ENCODE assay signal across 23 cellular contexts in genomic region chr10:60044221-60044620, GRCh38.
DNase-seq lines count a peak whose midpoint lies in the region; ATAC-seq, FAIRE-seq and TF ChIP-seq lines count a peak whose summit lies in the region.
"Had no signal": no experiment of that assay in that cellular context is flagged by ENCODE, and none has a peak within 500 bp of the region (broad histone marks: within the 10 kb centered on the region; RNA-seq: fewer than 3 reads in every experiment).

No MANE protein-coding gene starts in this region.

- no peak overlapping the region for H3K27ac Mint-ChIP-seq in T-helper 17 cell
- H3K27ac Mint-ChIP-seq: activated naive CD8-positive, alpha-beta T cell treated with anti-CD3 and anti-CD28 coated beads for 36 hours; CD4-positive, CD25-positive, alpha-beta regulatory T cell; nephron had no signal

- CTCF ChIA-PET in GM10248 (lab: Yijun Ruan, JAX): no interaction called here

- H3K36me3 Mint-ChIP-seq in T-helper 17 cell (ENCODE audit: low read depth): peaks cover 4% of the 10 kb centered on the region
- H3K36me3 Mint-ChIP-seq: activated naive CD8-positive, alpha-beta T cell treated with anti-CD3 and anti-CD28 coated beads for 36 hours; CD4-positive, CD25-positive, alpha-beta regulatory T cell had no signal

- H3K4me1 Mint-ChIP-seq in T-helper 17 cell: no peaks in the 10 kb centered on the region
- H3K4me1 Mint-ChIP-seq: activated naive CD8-positive, alpha-beta T cell treated with anti-CD3 and anti-CD28 coated beads for 36 hours; CD4-positive, CD25-positive, alpha-beta regulatory T cell; nephron had no signal

- no peak overlapping the region for H3K4me3 Mint-ChIP-seq in T-helper 17 cell
- H3K4me3 Mint-ChIP-seq: activated naive CD8-positive, alpha-beta T cell treated with anti-CD3 and anti-CD28 coated beads for 36 hours; CD4-positive, CD25-positive, alpha-beta regulatory T cell; nephron had no signal

- no peaks in the 10 kb centered on the region for H3K9me3 ChIP-seq in T-helper 17 cell (ENCODE audit: control insufficient read depth, low read length, poor library complexity, severe bottlenecking)
- H3K9me3 ChIP-seq: prostate gland had no signal

- FAIRE-seq in H54 (lab: Jason Lieb, UNC): peak; percentile 66
- FAIRE-seq: A204.1 had no signal

- in situ Hi-C loops in astrocyte of the spinal cord (cut with HindIII; ENCODE audit: low sequenced_read_pairs): no loop called here

- 0 out of 2 replicates have a peak overlapping the region, but pooled peaks have one; percentile 0 for H3K27ac ChIP-seq in 22Rv1
- H3K27ac ChIP-seq: HL-60, PC-9, prostate gland had no signal

- ATAC-seq in T-helper 17 cell (no peak), HG03159 (IDR thresholded peaks at IDR 0.05; ENCODE audit: unreplicated experiment) (no peak)

- no peak overlapping the region for H3K4me3 ChIP-seq in astrocyte of the spinal cord (ENCODE audit: low read depth, low read length)
- H3K4me3 ChIP-seq: PC-9, prostate gland had no signal

- no peak for TF ChIP-seq POLR2A in H54 (IDR thresholded peaks at IDR 0.05; ENCODE audit: low read depth, low read length)

- POLR2A ChIA-PET in GM10248 (lab: Yijun Ruan, JAX): no interaction called here

- no peaks in the 10 kb centered on the region for H3K27me3 Mint-ChIP-seq in T-helper 17 cell
- H3K27me3 Mint-ChIP-seq: CD4-positive, CD25-positive, alpha-beta regulatory T cell had no signal

- TF ChIP-seq CTCF in 22Rv1 (IDR thresholded peaks at IDR 0.05): no peak
- TF ChIP-seq CTCF in astrocyte of the spinal cord (IDR thresholded peaks at IDR 0.05; ENCODE audit: low read depth, low read length): no peak
- no peak for TF ChIP-seq CTCF in GM10248 (IDR thresholded peaks at IDR 0.05; ENCODE audit: control extremely low read depth, extremely low read depth, low read depth, missing control alignments)

- DNase-seq in H54 (ENCODE audit: insufficient read length, low spot score) (no peak), astrocyte of the spinal cord (ENCODE audit: low read depth, low spot score) (peak; percentile 13), hepatic stellate cell (ENCODE audit: low spot score) (peak; percentile 30), NCI-H1092 treated with DMSO at 0.1 percent for 48 hours (lab: John Stamatoyannopoulos, UW) (no peak), T-helper 17 cell (no peak), GM10248 (ENCODE audit: extremely low spot score) (no peak)
- DNase-seq: activated naive CD8-positive, alpha-beta T cell treated with anti-CD3 and anti-CD28 coated beads for 36 hours; CD4-positive, CD25-positive, alpha-beta regulatory T cell; central memory CD4-positive, alpha-beta T cell; DMS153; effector memory CD4-positive, alpha-beta T cell; foreskin melanocyte; H7; KG1; NCI-H1105; PC-9; stimulated activated CD4-positive, alpha-beta T cell treated with anti-CD3 and anti-CD28 coated beads, Interleukin-4, amount 100 ng/mL, for 4 hours had no signal

Comparison
In these comparisons a context has a peak if more than half of its experiments do, and no peak if none do; other contexts are left out.
1. DNase-seq: peak in astrocyte of the spinal cord (single experiment) and hepatic stellate cell (single experiment); none in H54 (single experiment), NCI-H1092 treated with DMSO at 0.1 percent for 48 hours (single experiment), T-helper 17 cell (0 of 3) and GM10248 (single experiment).